11 cellular contexts compared by ENCODE assay signal in the genomic region with DNA sequence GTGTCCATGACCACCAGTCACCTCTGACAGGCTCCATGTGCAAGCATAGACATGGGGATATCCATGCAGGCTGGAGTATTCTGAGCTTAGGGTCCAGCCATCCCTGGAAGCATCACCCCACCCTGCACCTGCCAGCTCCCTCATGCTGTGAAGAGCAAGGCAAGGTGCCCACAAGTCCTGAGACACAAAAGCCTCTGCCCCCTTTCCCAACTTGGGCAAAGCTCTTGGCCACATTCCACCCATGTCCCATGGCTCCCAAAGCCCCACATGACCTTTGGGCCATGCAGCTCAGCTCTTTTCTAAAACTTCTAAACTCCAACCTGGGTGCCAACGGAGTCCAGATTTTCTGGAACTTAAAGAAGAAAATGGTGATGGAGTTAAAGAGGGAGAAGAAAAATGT.
"Had no signal": no experiment of that assay in that cellular context is flagged by ENCODE, and none has a peak within 500 bp of the region (broad histone marks: within the 10 kb centered on the region; RNA-seq: fewer than 3 reads in every experiment).

No MANE protein-coding gene starts in this region.

- H3K4me3 ChIP-seq: GM23248, GM23338, HAP-1 had no signal

- ATAC-seq: GM23338, HCT116 had no signal

- H2AFZ ChIP-seq: GM23248, GM23338 had no signal

- H3K9me3 ChIP-seq: HAP-1 had no signal

- H3K36me3 ChIP-seq: HAP-1 had no signal

- H3K4me1 ChIP-seq: HAP-1 had no signal

- H3K27ac ChIP-seq: GM23248 had no signal

- H3K9ac ChIP-seq: GM23248 had no signal

- H3K4me2 ChIP-seq: GM23338 had no signal

- FAIRE-seq: H1, H54 had no signal

- DNase-seq: GM23248, GOT3, H7, H9, HCEC 1CT, HFFc6 had no signal
